Comparison of ENCODE assay signal across 17 cellular contexts in the genomic region with DNA sequence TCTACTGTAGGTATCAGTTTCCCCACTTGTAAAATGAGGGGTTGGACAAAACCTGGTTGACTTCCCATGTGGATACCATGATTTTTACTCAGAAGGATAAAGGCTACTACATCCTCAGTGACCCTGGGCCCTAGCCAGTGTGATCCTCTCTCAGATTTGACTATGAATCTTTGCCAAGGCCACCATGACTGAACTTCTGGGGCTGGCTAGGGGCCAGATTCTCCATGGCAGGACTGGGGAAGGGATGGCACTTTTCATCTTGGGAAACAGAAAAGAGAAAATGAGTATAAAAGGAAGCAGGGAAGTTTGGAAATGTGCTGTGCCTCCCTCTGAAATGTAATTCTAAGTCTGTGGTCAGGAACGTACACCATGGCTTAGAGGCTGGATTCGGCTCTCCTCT. TPM values are rescaled to one million over a fixed set of nuclear protein-coding genes. Genes with fewer than 3 reads are reported as not detected.
DNase-seq lines count a peak whose midpoint lies in the region; TF ChIP-seq lines count a peak whose summit lies in the region.
"Had no signal": no experiment of that assay in that cellular context is flagged by ENCODE, and none has a peak within 500 bp of the region (broad histone marks: within the 10 kb centered on the region; RNA-seq: fewer than 3 reads in every experiment).

No MANE protein-coding gene starts in this region.

- H3K4me3 ChIP-seq in esophagus muscularis mucosa (no peak overlapping the region), A673 (ENCODE audit: low read depth, low read length, poor library complexity, severe bottlenecking) (no peak overlapping the region)
- H3K4me3 ChIP-seq: A549; BLaER1 treated with 17β-estradiol and CSF1 and Interleukin-3, amounts not matched to agents 10 nM and 100 nM; GM12878; HAP-1 had no signal

- no peak overlapping the region for H3K27ac ChIP-seq in esophagus muscularis mucosa (replicated peaks in 1 of 4)
- no peak overlapping the region for H3K27ac ChIP-seq in A673 (ENCODE audit: low read depth, low read length, poor library complexity, severe bottlenecking)
- H3K27ac ChIP-seq: 22Rv1; A549; BLaER1 treated with 17β-estradiol and CSF1 and Interleukin-3, amounts not matched to agents 10 nM and 100 nM had no signal

- H3K36me3 Mint-ChIP-seq in activated naive CD8-positive, alpha-beta T cell = peaks cover under 1% of the 10 kb centered on the region
- H3K36me3 Mint-ChIP-seq in activated naive CD8-positive, alpha-beta T cell treated with anti-CD3 and anti-CD28 coated beads for 36 hours = no peaks in the 10 kb centered on the region
- no peaks in the 10 kb centered on the region for H3K36me3 Mint-ChIP-seq in nephron progenitor cell (ENCODE audit: low read depth)

- no TSS peak for BruUV-seq in A673 (replicated peaks; lab: Mats Ljungman, UMichigan)

- no peak for TF ChIP-seq POLR2A in esophagus muscularis mucosa (IDR thresholded peaks at IDR 0.05; ENCODE audit: low read depth)

- POLR2A ChIA-PET in A673 (lab: Charles Lee; ENCODE audit: low non-redundant PET) = no interaction called here

- peaks cover 19% of the 10 kb centered on the region for H3K4me1 Mint-ChIP-seq in activated naive CD8-positive, alpha-beta T cell (ENCODE audit: low read depth)
- peaks cover 13% of the 10 kb centered on the region for H3K4me1 Mint-ChIP-seq in activated naive CD8-positive, alpha-beta T cell treated with anti-CD3 and anti-CD28 coated beads for 36 hours
- peaks cover 15% of the 10 kb centered on the region for H3K4me1 Mint-ChIP-seq in nephron progenitor cell

- intact Hi-C loops in esophagus muscularis mucosa (cut with DNase I) = no loop called here
- intact Hi-C loops in A673 (cut with micrococcal nuclease; ENCODE audit: unreplicated experiment) = loop anchor here (5.0 kb wide), 1 partner anchor 191 kb away; no protein-coding TSS in a partner anchor

- H3K27me3 Mint-ChIP-seq in activated naive CD8-positive, alpha-beta T cell = peaks cover 37% of the 10 kb centered on the region
- H3K27me3 Mint-ChIP-seq in activated naive CD8-positive, alpha-beta T cell treated with anti-CD3 and anti-CD28 coated beads for 36 hours = peaks cover 54% of the 10 kb centered on the region
- H3K27me3 Mint-ChIP-seq in nephron progenitor cell (ENCODE audit: low read depth, poor library complexity) = peaks cover 86% of the 10 kb centered on the region

- peak overlapping the region; percentile 87 for H3K4me3 Mint-ChIP-seq in activated naive CD8-positive, alpha-beta T cell
- no peak overlapping the region for H3K4me3 Mint-ChIP-seq in activated naive CD8-positive, alpha-beta T cell treated with anti-CD3 and anti-CD28 coated beads for 36 hours
- peak overlapping the region; percentile 75 for H3K4me3 Mint-ChIP-seq in nephron progenitor cell

- no peaks in the 10 kb centered on the region for H3K36me3 ChIP-seq in esophagus muscularis mucosa
- H3K36me3 ChIP-seq in A673 (ENCODE audit: insufficient read depth, low read length, poor library complexity, severe bottlenecking) = no peaks in the 10 kb centered on the region
- H3K36me3 ChIP-seq: BLaER1 treated with 17β-estradiol and CSF1 and Interleukin-3, amounts not matched to agents 10 nM and 100 nM; HAP-1 had no signal

- H3K9me3 ChIP-seq in esophagus muscularis mucosa (no peaks in the 10 kb centered on the region), A673 (ENCODE audit: low read depth, low read length, poor library complexity, severe bottlenecking) (no peaks in the 10 kb centered on the region)
- H3K9me3 ChIP-seq: A549; BLaER1 treated with 17β-estradiol and CSF1 and Interleukin-3, amounts not matched to agents 10 nM and 100 nM; HAP-1 had no signal

- 81% methylated on average over 2 of the region's 2 CpGs for WGBS in esophagus muscularis mucosa

- no peak for TF ChIP-seq EP300 in esophagus muscularis mucosa (IDR thresholded peaks at IDR 0.05)

- H3K27me3 ChIP-seq in esophagus muscularis mucosa (peaks cover 0 to 82% (median 31%) of the 10 kb centered on the region in 4 donors), A673 (replicated peaks; ENCODE audit: insufficient read depth, low read depth, low read length, poor library complexity) (peaks cover 65% of the 10 kb centered on the region)

- CTCF ChIA-PET in A673 (lab: Charles Lee) = no interaction called here

- no peak overlapping the region for H3K27ac Mint-ChIP-seq in activated naive CD8-positive, alpha-beta T cell
- no peak overlapping the region for H3K27ac Mint-ChIP-seq in activated naive CD8-positive, alpha-beta T cell treated with anti-CD3 and anti-CD28 coated beads for 36 hours
- no peak overlapping the region for H3K27ac Mint-ChIP-seq in nephron progenitor cell
- H3K27ac Mint-ChIP-seq: B cell had no signal

- H3K4me1 ChIP-seq in esophagus muscularis mucosa = peaks cover 12 to 26% (median 23%) of the 10 kb centered on the region in 4 donors
- H3K4me1 ChIP-seq in A673 (ENCODE audit: insufficient read depth, low read length, poor library complexity, severe bottlenecking) = peaks cover 10% of the 10 kb centered on the region

- TF ChIP-seq CTCF in esophagus muscularis mucosa (IDR thresholded peaks at IDR 0.05) (no peak), nephron progenitor cell (IDR thresholded peaks at IDR 0.05) (no peak), A673 (conservative IDR thresholded peaks at IDR 0.05; ENCODE audit: low read depth, low read length) (no peak)

- H3K9me3 Mint-ChIP-seq in activated naive CD8-positive, alpha-beta T cell (ENCODE audit: low read depth) = no peaks in the 10 kb centered on the region
- peaks cover under 1% of the 10 kb centered on the region for H3K9me3 Mint-ChIP-seq in activated naive CD8-positive, alpha-beta T cell treated with anti-CD3 and anti-CD28 coated beads for 36 hours
- H3K9me3 Mint-ChIP-seq in nephron progenitor cell = no peaks in the 10 kb centered on the region

- DNase-seq in activated naive CD8-positive, alpha-beta T cell treated with anti-CD3 and anti-CD28 coated beads for 36 hours = no peak
- peak; percentile 68 for DNase-seq in esophagus muscularis mucosa (ENCODE audit: extremely low spot score)
- no peak for DNase-seq in nephron progenitor cell
- DNase-seq in DMS 273 (lab: John Stamatoyannopoulos, UW; ENCODE audit: unreplicated experiment) = no peak
- DNase-seq in stimulated activated CD8-positive, alpha-beta memory T cell treated with anti-CD3 and anti-CD28 coated beads, Interleukin-4, amount 100 ng/mL, for 48 hours = no peak
- DNase-seq in A673 (ENCODE audit: low spot score) = no peak
- no peak for DNase-seq in DMS53 treated with DMSO at 0.1 percent for 48 hours (lab: John Stamatoyannopoulos, UW; ENCODE audit: unreplicated experiment)
- DNase-seq: DND-41, EL had no signal

RNA-seq across cellular contexts. Expression of a gene that starts 1.4 kb away (rescaled TPM):
- under 1 TPM; 0.10 to 0.29 TPM for total RNA-seq in activated naive CD8-positive, alpha-beta T cell treated with anti-CD3 and anti-CD28 coated beads for 36 hours
- total RNA-seq in esophagus muscularis mucosa (under 1 TPM in 3 of 4 donors, not detected in 1; 0.33 to 0.78 (median 0.34) TPM), A673 (2021) (0.46 and 0.86 TPM in 2 replicates)
- total RNA-seq: G401 had no signal
